19 cellular contexts compared by ENCODE assay signal in the genomic region with DNA sequence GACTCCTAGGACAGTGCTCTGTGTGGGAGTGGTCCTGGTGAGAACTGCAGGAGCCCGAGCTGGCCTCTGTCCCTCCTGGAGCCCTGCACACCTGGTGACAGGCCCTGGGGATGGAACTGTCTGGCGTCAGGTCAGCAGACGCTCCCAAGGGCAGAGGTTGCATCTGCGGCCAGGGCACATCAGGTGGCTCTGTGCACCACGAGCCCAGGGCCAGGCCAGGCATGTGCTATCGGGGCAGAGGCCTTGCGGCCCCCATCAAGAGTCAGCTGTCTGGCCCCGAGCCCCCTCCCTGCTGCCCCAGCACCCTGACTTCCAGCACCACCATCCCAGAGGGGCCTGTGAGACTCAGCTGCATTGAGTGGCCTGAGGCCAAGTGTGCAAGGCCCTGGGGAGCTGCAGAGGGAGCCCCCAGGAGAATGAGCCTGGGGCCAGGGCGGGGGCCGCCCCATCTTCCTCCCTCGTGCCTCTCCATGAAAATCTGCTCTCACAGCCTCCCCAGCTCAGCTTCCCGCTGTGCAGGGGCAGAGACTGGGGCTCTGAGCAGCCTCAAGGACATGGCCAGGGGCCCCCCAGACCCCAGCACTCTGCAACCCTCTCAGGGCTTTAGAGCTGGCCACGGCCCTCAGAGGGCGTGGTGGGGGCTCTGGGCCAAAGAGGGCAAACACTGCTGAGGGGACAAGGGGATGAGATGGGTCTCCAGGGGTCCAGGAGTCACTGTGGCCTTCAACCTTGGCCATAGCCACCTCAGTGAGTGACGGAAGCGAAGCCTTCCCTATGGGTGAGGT.
"Had no signal": no experiment of that assay in that cellular context is flagged by ENCODE, and none has a peak within 500 bp of the region (broad histone marks: within the 10 kb centered on the region; RNA-seq: fewer than 3 reads in every experiment).

No MANE protein-coding gene starts in this region.

- H3K79me2 ChIP-seq: parathyroid adenoma had no signal

- DNase-seq: activated CD4-positive, alpha-beta T cell treated with anti-CD3 and anti-CD28 coated beads for 48 hours; activated CD8-positive, alpha-beta memory T cell treated with anti-CD3 and anti-CD28 coated beads, Interleukin-2, amount 50 U/mL, for 4 hours; activated CD8-positive, alpha-beta T cell treated with anti-CD3 and anti-CD28 coated beads, Interleukin-2, amount 10 ng/mL, durations not matched to agents 7 days and 5 days; activated naive CD4-positive, alpha-beta T cell treated with Interleukin-2 at 50 U/mL for 16 hours; activated naive CD8-positive, alpha-beta T cell treated with anti-CD3 and anti-CD28 coated beads, Interleukin-2, amount 50 U/mL, for 24 hours; aorta; mucosa of descending colon; naive thymus-derived CD4-positive, alpha-beta T cell; stimulated activated CD4-positive, alpha-beta T cell treated with anti-CD3 and anti-CD28 coated beads, Interleukin-4, amount 100 ng/mL, for 24 hours; stimulated activated naive CD4-positive, alpha-beta T cell treated with Interleukin-2 at 50 U/mL for 16 hours; T-helper 2 cell had no signal

- H3K27ac Mint-ChIP-seq: activated CD8-positive, alpha-beta T cell treated with anti-CD3 and anti-CD28 coated beads, Interleukin-2, amount 10 ng/mL, durations not matched to agents 7 days and 5 days; activated naive CD8-positive, alpha-beta T cell treated with anti-CD3 and anti-CD28 coated beads, Interleukin-2, amount 50 U/mL, for 24 hours; activated T-helper 1 cell treated with anti-CD3 and anti-CD28 coated beads, Interleukin-12 subunit alpha, Interleukin-12 subunit beta, Interleukin-2, Interleukin-4 antibody, amounts not matched to agents 30 ng/mL and 10 ng/mL and 1 ng/mL, durations not matched to agents 14 hours and 24 hours and 36 hours; naive thymus-derived CD4-positive, alpha-beta T cell; WTC11 had no signal

- FAIRE-seq: islet of Langerhans had no signal

- H3K27me3 Mint-ChIP-seq: activated naive CD8-positive, alpha-beta T cell treated with anti-CD3 and anti-CD28 coated beads, Interleukin-2, amount 50 U/mL, for 24 hours had no signal

- H3K27me3 ChIP-seq: breast epithelium, suprapubic skin, upper lobe of left lung had no signal

- H3K4me3 Mint-ChIP-seq: activated CD8-positive, alpha-beta T cell treated with anti-CD3 and anti-CD28 coated beads, Interleukin-2, amount 10 ng/mL, durations not matched to agents 7 days and 5 days; activated naive CD8-positive, alpha-beta T cell treated with anti-CD3 and anti-CD28 coated beads, Interleukin-2, amount 50 U/mL, for 24 hours; activated T-helper 1 cell treated with anti-CD3 and anti-CD28 coated beads, Interleukin-12 subunit alpha, Interleukin-12 subunit beta, Interleukin-2, Interleukin-4 antibody, amounts not matched to agents 30 ng/mL and 10 ng/mL and 1 ng/mL, durations not matched to agents 14 hours and 24 hours and 36 hours; naive thymus-derived CD4-positive, alpha-beta T cell; WTC11 had no signal

- H2AFZ ChIP-seq: parathyroid adenoma had no signal

- H3K9ac ChIP-seq: parathyroid adenoma had no signal

- H3K4me3 ChIP-seq: breast epithelium, mucosa of descending colon, skin epidermis, suprapubic skin, upper lobe of left lung had no signal

- H3K27ac ChIP-seq: breast epithelium, parathyroid adenoma, skin epidermis, suprapubic skin, upper lobe of left lung had no signal

- H3K9me3 ChIP-seq: suprapubic skin had no signal

- H3K4me1 ChIP-seq: breast epithelium, parathyroid adenoma, suprapubic skin, upper lobe of left lung had no signal

- H3K4me1 Mint-ChIP-seq: activated naive CD8-positive, alpha-beta T cell treated with anti-CD3 and anti-CD28 coated beads, Interleukin-2, amount 50 U/mL, for 24 hours had no signal

- H3K36me3 ChIP-seq: breast epithelium, suprapubic skin, upper lobe of left lung had no signal
